8 cellular contexts compared by ENCODE assay signal in the genomic region with DNA sequence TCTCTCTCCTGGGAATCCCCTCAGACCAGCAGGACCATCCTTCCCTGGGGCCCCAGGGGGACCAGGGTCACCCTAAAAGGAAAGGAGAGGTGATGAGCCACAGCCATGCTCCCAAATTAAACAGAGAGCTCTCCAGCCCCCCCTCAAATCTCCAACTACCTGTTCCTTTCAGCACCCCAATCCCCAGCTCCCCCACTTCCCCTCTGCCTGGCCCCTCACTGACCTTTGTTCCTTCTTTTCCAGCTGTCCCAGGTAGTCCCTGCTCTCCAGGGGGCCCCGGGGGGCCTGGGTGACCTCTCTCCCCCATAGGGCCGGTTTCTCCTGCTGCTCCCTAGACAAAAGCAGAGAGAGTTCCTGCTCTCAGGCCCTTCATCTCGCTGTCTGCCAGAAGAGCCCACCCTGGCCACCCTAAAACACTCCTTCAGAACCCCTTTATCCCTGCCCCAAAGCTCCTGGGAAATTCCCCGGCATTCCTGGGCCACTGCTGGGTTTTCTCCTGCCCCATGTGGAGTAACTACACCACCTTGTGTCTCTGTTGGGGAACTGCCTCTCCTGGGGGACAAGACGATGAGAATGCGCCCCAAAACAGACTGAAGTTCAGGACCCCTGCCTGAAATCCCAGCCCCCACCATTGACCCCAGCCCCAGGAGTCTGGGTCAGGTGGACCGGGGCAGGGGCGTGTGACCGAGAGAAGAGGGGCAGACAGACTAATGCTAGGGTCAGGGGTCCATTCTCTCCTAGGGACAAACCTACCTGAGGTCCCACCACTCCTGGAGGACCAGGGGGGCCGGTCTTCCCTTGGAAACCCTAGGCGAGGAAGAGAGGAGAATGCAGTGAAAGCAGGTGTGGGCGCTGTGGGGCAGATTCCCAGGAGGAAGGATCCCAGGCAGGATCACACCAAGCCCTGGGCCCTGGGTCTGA. TPM values are rescaled to one million over a fixed set of nuclear protein-coding genes. Genes with fewer than 3 reads are reported as not detected.
DNase-seq lines count a peak whose midpoint lies in the region; ATAC-seq and TF ChIP-seq lines count a peak whose summit lies in the region.

No MANE protein-coding gene starts in this region.

- H3K4me3 ChIP-seq in HFF-Myc (replicated peaks; ENCODE audit: low read depth, low read length) (no peak overlapping the region), astrocyte of the cerebellum (ENCODE audit: low read depth, low read length) (no peak overlapping the region), left lung (no peak overlapping the region)

- no peak overlapping the region for H3K4me3 Mint-ChIP-seq in immature natural killer cell

- intact Hi-C loops in left lung (cut with DNase I) = no loop called here

- no peaks in the 10 kb centered on the region for H3K4me1 Mint-ChIP-seq in immature natural killer cell

- H3K9me3 Mint-ChIP-seq in immature natural killer cell = no peaks in the 10 kb centered on the region

- H3K36me3 Mint-ChIP-seq in immature natural killer cell = no peaks in the 10 kb centered on the region

- H3K4me1 ChIP-seq in left lung = no peaks in the 10 kb centered on the region

- H3K27ac ChIP-seq in left lung = no peak overlapping the region

- TF ChIP-seq CTCF in HFF-Myc (IDR thresholded peaks at IDR 0.05; ENCODE audit: low read depth, low read length, missing control alignments) (peak; percentile 63), astrocyte of the cerebellum (IDR thresholded peaks at IDR 0.05; ENCODE audit: low read depth, low read length, missing control alignments) (peak; percentile 76), left lung (IDR thresholded peaks at IDR 0.05) (peak; percentile 39 to 49)

- peak; percentile 85 for DNase-seq in AG20443 (ENCODE audit: low spot score)
- DNase-seq in HFF-Myc (ENCODE audit: extremely low read depth, low read depth) = no peak
- DNase-seq in astrocyte of the cerebellum (ENCODE audit: low read depth) = no peak
- no peak for DNase-seq in left lung
- DNase-seq in medulla oblongata (ENCODE audit: extremely low spot score) = no peak
- DNase-seq in NCI-H524 treated with DMSO at 0.1 percent for 48 hours (lab: John Stamatoyannopoulos, UW) = no peak
- DNase-seq in immature natural killer cell = no peak

- peak; percentile 64 for ATAC-seq in left lung
- no peak for ATAC-seq in HG03175 (IDR thresholded peaks at IDR 0.05; ENCODE audit: unreplicated experiment)

- no peaks in the 10 kb centered on the region for H3K36me3 ChIP-seq in left lung

- in situ Hi-C loops in astrocyte of the cerebellum (cut with HindIII; ENCODE audit: low sequenced_read_pairs) = no loop called here

- no peak overlapping the region for H3K27ac Mint-ChIP-seq in immature natural killer cell

- no peaks in the 10 kb centered on the region for H3K27me3 ChIP-seq in left lung

- H3K9me3 ChIP-seq in left lung = no peaks in the 10 kb centered on the region

- peaks cover 3 to 7% (median 5%) of the 10 kb centered on the region in 3 donors for H3K27me3 Mint-ChIP-seq in immature natural killer cell (ENCODE audit: low read depth in 3 of 3)

RNA-seq across cellular contexts. Expression of gene COL11A2, which starts 19.7 kb away (rescaled TPM):
- total RNA-seq in left lung = under 1 TPM; 0.45 to 0.87 TPM
- under 1 TPM in 2 of 3 donors, not detected in 1; 0.33 to 0.67 TPM for polyA plus RNA-seq in immature natural killer cell

RNA-seq across cellular contexts. Expression of gene RXRB, which starts 27.9 kb away (rescaled TPM):
- total RNA-seq in left lung = 10 to 100 TPM; 35.4 to 37.1 TPM
- 10 to 100 TPM in 1 of 3 donors, 1 to 10 TPM in 2; 6.0 to 11.8 (median 6.9) TPM for polyA plus RNA-seq in immature natural killer cell

RNA-seq across cellular contexts. Expression of gene SLC39A7, which starts 28.1 kb away (rescaled TPM):
- 100 to 1,000 TPM; 131 to 149 TPM for total RNA-seq in left lung
- polyA plus RNA-seq in immature natural killer cell = 10 to 100 TPM; 27.4 to 67.5 (median 45.4) TPM

RNA-seq across cellular contexts. Expression of gene HSD17B8, which starts 31.9 kb away (rescaled TPM):
- 10 to 100 TPM; 13.5 to 14.0 TPM for total RNA-seq in left lung
- 10 to 100 TPM; 28.8 to 47.6 (median 34.3) TPM for polyA plus RNA-seq in immature natural killer cell

RNA-seq across cellular contexts. Expression of gene RING1, which starts 35.7 kb away (rescaled TPM):
- 10 to 100 TPM; 37.4 to 41.4 TPM for total RNA-seq in left lung
- 1 to 10 TPM; 5.5 to 9.5 (median 9.2) TPM for polyA plus RNA-seq in immature natural killer cell
